1 cellular context compared by ENCODE assay signal in genomic region chr5:52786391-52786790, GRCh38.
TF ChIP-seq lines count a peak whose summit lies in the region.

No MANE protein-coding gene starts in this region.

TF ChIP-seq in GM23338, 12 proteins besides CTCF, POLR2A, EP300 and RAD21 (continued from another document):
- TF ChIP-seq STAT1 (IDR thresholded peaks at IDR 0.05; ENCODE audit: unreplicated experiment) (no peak), EZH2 (IDR thresholded peaks at IDR 0.05; ENCODE audit: low read depth, unreplicated experiment) (no peak)
TF ChIP-seq in GM23338: peak in this region for 0.
